In genomic region chr2:46769809-46770208, GRCh38 we compare ENCODE assay signal across 17 cellular contexts.
DNase-seq lines count a peak whose midpoint lies in the region; FAIRE-seq and TF ChIP-seq lines count a peak whose summit lies in the region.
"Had no signal": no experiment of that assay in that cellular context is flagged by ENCODE, and none has a peak within 500 bp of the region (broad histone marks: within the 10 kb centered on the region; RNA-seq: fewer than 3 reads in every experiment).

No MANE protein-coding gene starts in this region.

- no peak overlapping the region for H3K27ac Mint-ChIP-seq in Calu3 (ENCODE audit: unreplicated experiment)
- no peak overlapping the region for H3K27ac Mint-ChIP-seq in neural progenitor cell
- H3K27ac Mint-ChIP-seq: activated CD8-positive, alpha-beta T cell treated with anti-CD3 and anti-CD28 coated beads, Interleukin-2, amount 10 ng/mL, durations not matched to agents 7 days and 5 days; activated naive CD8-positive, alpha-beta T cell; dendritic cell treated with granulocyte-macrophage colony-stimulating factor and Interleukin-4, amounts not matched to agents 40 ng/mL and 50 ng/mL, for 4 days; natural killer cell treated with Interleukin-12 subunit alpha and Interleukin-12 subunit beta and Interleukin-15 and Interleukin-18, amount 100 ng/mL, for 72 hours had no signal

- TF ChIP-seq CTCF in GM13977 (IDR thresholded peaks at IDR 0.05; ENCODE audit: extremely low read depth, insufficient read depth, missing control alignments) (peak; percentile 16), PC-9 (conservative IDR thresholded peaks at IDR 0.05) (peak; percentile 44; the same call in 1 of the 2 replicates), fibroblast of pulmonary artery (IDR thresholded peaks at IDR 0.05; ENCODE audit: low read length, missing control alignments) (peak; percentile 8), Calu3 (IDR thresholded peaks at IDR 0.05; ENCODE audit: unreplicated experiment) (no peak), neural progenitor cell (IDR thresholded peaks at IDR 0.05) (no peak)

- H3K79me2 ChIP-seq in PC-9 (ENCODE audit: low read depth), result no peaks in the 10 kb centered on the region
- H3K79me2 ChIP-seq in neural progenitor cell (ENCODE audit: low read depth), result no peaks in the 10 kb centered on the region

- H3K4me1 Mint-ChIP-seq in Calu3 (ENCODE audit: low read depth, unreplicated experiment) (peaks cover 15% of the 10 kb centered on the region), neural progenitor cell (no peaks in the 10 kb centered on the region)

- no peak overlapping the region for H3K9ac ChIP-seq in neural progenitor cell

- CTCF ChIA-PET in PC-9 (lab: Charles Lee), result no interaction called here
- CTCF ChIA-PET in Calu3 (lab: Charles Lee), result interaction anchor here (1.1 kb wide), 1 partner anchor 107 kb away, joined by 4 read pairs; no protein-coding TSS in a partner anchor

- no peaks in the 10 kb centered on the region for H3K4me1 ChIP-seq in PC-9 (replicated peaks; ENCODE audit: insufficient read depth)
- H3K4me1 ChIP-seq in neural progenitor cell, result no peaks in the 10 kb centered on the region

- H3K27me3 ChIP-seq in PC-9 (ENCODE audit: insufficient read depth, low read depth), result no peaks in the 10 kb centered on the region
- H3K27me3 ChIP-seq in neural progenitor cell, result no peaks in the 10 kb centered on the region
- H3K27me3 ChIP-seq: gastroesophageal sphincter had no signal

- H3K36me3 Mint-ChIP-seq in Calu3 (ENCODE audit: insufficient read depth, unreplicated experiment) (no peaks in the 10 kb centered on the region), neural progenitor cell (no peaks in the 10 kb centered on the region)
- H3K36me3 Mint-ChIP-seq: activated naive CD8-positive, alpha-beta T cell had no signal

- H3K4me2 ChIP-seq in PC-9 (no peak overlapping the region), neural progenitor cell (no peak overlapping the region)

- H4K20me1 ChIP-seq in PC-9 (ENCODE audit: insufficient read depth) (no peaks in the 10 kb centered on the region), neural progenitor cell (ENCODE audit: low read depth) (no peaks in the 10 kb centered on the region)

- BruUV-seq in PC-9 (replicated peaks; lab: Mats Ljungman, UMichigan), result no TSS peak
- no TSS peak for BruUV-seq in Calu3 (replicated peaks; lab: Mats Ljungman, UMichigan)

- DNase-seq in GM13977 (ENCODE audit: low spot score), result no peak
- DNase-seq in PC-9, result no peak
- DNase-seq in fibroblast of pulmonary artery (ENCODE audit: low read depth), result no peak
- DNase-seq in Calu3, result no peak
- no peak for DNase-seq in retina
- no peak for DNase-seq in DMS79 (lab: John Stamatoyannopoulos, UW)
- no peak for DNase-seq in neural progenitor cell (ENCODE audit: low spot score)
- DNase-seq: activated CD8-positive, alpha-beta T cell treated with anti-CD3 and anti-CD28 coated beads, Interleukin-2, amount 10 ng/mL, durations not matched to agents 7 days and 5 days; AML-193; NCI-H1694; T-helper 9 cell had no signal

- H3F3A ChIP-seq in PC-9 (ENCODE audit: insufficient read depth, low read depth), result 0 out of 2 replicates have a peak, but pooled peaks cover 12% of the 10 kb centered on the region
- H3F3A ChIP-seq in neural progenitor cell (ENCODE audit: low read depth), result peaks cover 9% of the 10 kb centered on the region

- no peak overlapping the region for H3K4me3 Mint-ChIP-seq in Calu3 (ENCODE audit: low read depth, unreplicated experiment)
- no peak overlapping the region for H3K4me3 Mint-ChIP-seq in neural progenitor cell
- H3K4me3 Mint-ChIP-seq: activated CD8-positive, alpha-beta T cell treated with anti-CD3 and anti-CD28 coated beads, Interleukin-2, amount 10 ng/mL, durations not matched to agents 7 days and 5 days; activated naive CD8-positive, alpha-beta T cell; dendritic cell treated with granulocyte-macrophage colony-stimulating factor and Interleukin-4, amounts not matched to agents 40 ng/mL and 50 ng/mL, for 4 days; natural killer cell treated with Interleukin-12 subunit alpha and Interleukin-12 subunit beta and Interleukin-15 and Interleukin-18, amount 100 ng/mL, for 72 hours had no signal

- peak; percentile 39 for FAIRE-seq in A204.1 (lab: Jason Lieb, UNC)
- FAIRE-seq: urothelium cell line had no signal

- H3K27ac ChIP-seq in PC-9 (no peak overlapping the region), neural progenitor cell (no peak overlapping the region)
- H3K27ac ChIP-seq: gastroesophageal sphincter had no signal

- H2AFZ ChIP-seq in PC-9 (no peak overlapping the region), neural progenitor cell (replicated peaks) (no peak overlapping the region)

- no peaks in the 10 kb centered on the region for H3K9me2 ChIP-seq in PC-9 (ENCODE audit: insufficient read depth)

- H3K4me3 ChIP-seq in PC-9 (no peak overlapping the region), fibroblast of pulmonary artery (replicated peaks; ENCODE audit: low read depth, low read length) (no peak overlapping the region), neural progenitor cell (no peak overlapping the region)
- H3K4me3 ChIP-seq: gastroesophageal sphincter had no signal

- H3K36me3 ChIP-seq in PC-9 (ENCODE audit: low read depth) (no peaks in the 10 kb centered on the region), neural progenitor cell (no peaks in the 10 kb centered on the region)
- H3K36me3 ChIP-seq: gastroesophageal sphincter had no signal

- H3K9me3 ChIP-seq in PC-9 (ENCODE audit: insufficient read depth, low read depth) (no peaks in the 10 kb centered on the region), neural progenitor cell (ENCODE audit: low read depth) (no peaks in the 10 kb centered on the region)
- H3K9me3 ChIP-seq: gastroesophageal sphincter had no signal

- H3K9me3 Mint-ChIP-seq in Calu3 (ENCODE audit: low read depth, unreplicated experiment) (no peaks in the 10 kb centered on the region), neural progenitor cell (no peaks in the 10 kb centered on the region)
- H3K9me3 Mint-ChIP-seq: dendritic cell treated with granulocyte-macrophage colony-stimulating factor and Interleukin-4, amounts not matched to agents 40 ng/mL and 50 ng/mL, for 4 days; natural killer cell treated with Interleukin-12 subunit alpha and Interleukin-12 subunit beta and Interleukin-15 and Interleukin-18, amount 100 ng/mL, for 72 hours had no signal

- POLR2A ChIA-PET in PC-9 (lab: Charles Lee; ENCODE audit: unreplicated experiment), result no interaction called here

- H3K27me3 Mint-ChIP-seq in Calu3 (ENCODE audit: unreplicated experiment) (no peaks in the 10 kb centered on the region), neural progenitor cell (ENCODE audit: insufficient read depth, low read depth) (no peaks in the 10 kb centered on the region)
- H3K27me3 Mint-ChIP-seq: activated naive CD8-positive, alpha-beta T cell; dendritic cell treated with granulocyte-macrophage colony-stimulating factor and Interleukin-4, amounts not matched to agents 40 ng/mL and 50 ng/mL, for 4 days had no signal

- in situ Hi-C loops in GM13977 (cut with MboI; ENCODE audit: low pct_unique_long_range_greater_than_20kb, low sequenced_read_pairs, unreplicated experiment), result loop anchor here (10.0 kb wide), 1 partner anchor 115 kb away; no protein-coding TSS in a partner anchor

- intact Hi-C loops in PC-9 (cut with micrococcal nuclease; ENCODE audit: unreplicated experiment) (no loop called here), Calu3 (cut with micrococcal nuclease; ENCODE audit: unreplicated experiment) (loop anchor here (10.0 kb wide), 1 partner anchor 105 kb away; no protein-coding TSS in a partner anchor)

Comparison
In these comparisons a context has a peak if more than half of its experiments do, and no peak if none do; other contexts are left out.
1. CTCF ChIP-seq: peak in GM13977 (single experiment), PC-9 (single experiment) and fibroblast of pulmonary artery (single experiment); none in Calu3 (single experiment) and neural progenitor cell (single experiment).